ENCODE assay signal across 12 cellular contexts in genomic region chr17:53896047-53896446, GRCh38.
"Had no signal": no experiment of that assay in that cellular context is flagged by ENCODE, and none has a peak within 500 bp of the region (broad histone marks: within the 10 kb centered on the region; RNA-seq: fewer than 3 reads in every experiment).

No MANE protein-coding gene starts in this region.

- H3K36me3 ChIP-seq: gastroesophageal sphincter, left lung, stomach, thoracic aorta had no signal

- DNase-seq: activated B cell treated with CpG ODN at 0.5 μM for 24 hours; activated CD4-positive, alpha-beta T cell treated with anti-CD3 and anti-CD28 coated beads, Interleukin-2, amount 10 ng/mL, durations not matched to agents 24 days and 14 days; activated naive CD4-positive, alpha-beta T cell; aorta; left lung; mesenchymal stem cell; stimulated activated CD4-positive, alpha-beta T cell treated with anti-CD3 and anti-CD28 coated beads, Interleukin-4, amount 100 ng/mL, for 4 hours; stomach had no signal

- H3K27ac ChIP-seq: gastroesophageal sphincter, left lung, stomach, thoracic aorta had no signal

- H3K4me1 ChIP-seq: gastroesophageal sphincter, left lung, stomach had no signal

- H3K27ac Mint-ChIP-seq: activated B cell treated with CpG ODN at 0.5 μM for 24 hours; activated CD4-positive, alpha-beta T cell treated with anti-CD3 and anti-CD28 coated beads, Interleukin-2, amount 10 ng/mL, durations not matched to agents 24 days and 14 days; activated T-helper 1 cell treated with anti-CD3 and anti-CD28 coated beads, Interleukin-12 subunit alpha, Interleukin-12 subunit beta, Interleukin-2, Interleukin-4 antibody, amounts not matched to agents 30 ng/mL and 10 ng/mL and 1 ng/mL, durations not matched to agents 14 hours and 24 hours and 36 hours; nephron had no signal

- H3K9me3 ChIP-seq: gastroesophageal sphincter, thoracic aorta had no signal

- H3K27me3 Mint-ChIP-seq: activated B cell treated with CpG ODN at 0.5 μM for 24 hours; activated CD4-positive, alpha-beta T cell treated with anti-CD3 and anti-CD28 coated beads, Interleukin-2, amount 10 ng/mL, durations not matched to agents 24 days and 14 days had no signal

- H3K4me1 Mint-ChIP-seq: activated B cell treated with CpG ODN at 0.5 μM for 24 hours; activated CD4-positive, alpha-beta T cell treated with anti-CD3 and anti-CD28 coated beads, Interleukin-2, amount 10 ng/mL, durations not matched to agents 24 days and 14 days; nephron had no signal

- H3K4me3 ChIP-seq: gastroesophageal sphincter, left lung, stomach, thoracic aorta had no signal

- H3K27me3 ChIP-seq: gastroesophageal sphincter, left lung, stomach had no signal

- H3K9me3 Mint-ChIP-seq: nephron had no signal

- ATAC-seq: gastroesophageal sphincter, left lung had no signal

- H3K4me3 Mint-ChIP-seq: activated B cell treated with CpG ODN at 0.5 μM for 24 hours; activated CD4-positive, alpha-beta T cell treated with anti-CD3 and anti-CD28 coated beads, Interleukin-2, amount 10 ng/mL, durations not matched to agents 24 days and 14 days; activated T-helper 1 cell treated with anti-CD3 and anti-CD28 coated beads, Interleukin-12 subunit alpha, Interleukin-12 subunit beta, Interleukin-2, Interleukin-4 antibody, amounts not matched to agents 30 ng/mL and 10 ng/mL and 1 ng/mL, durations not matched to agents 14 hours and 24 hours and 36 hours; nephron had no signal
